28 cellular contexts compared by ENCODE assay signal in the genomic region with DNA sequence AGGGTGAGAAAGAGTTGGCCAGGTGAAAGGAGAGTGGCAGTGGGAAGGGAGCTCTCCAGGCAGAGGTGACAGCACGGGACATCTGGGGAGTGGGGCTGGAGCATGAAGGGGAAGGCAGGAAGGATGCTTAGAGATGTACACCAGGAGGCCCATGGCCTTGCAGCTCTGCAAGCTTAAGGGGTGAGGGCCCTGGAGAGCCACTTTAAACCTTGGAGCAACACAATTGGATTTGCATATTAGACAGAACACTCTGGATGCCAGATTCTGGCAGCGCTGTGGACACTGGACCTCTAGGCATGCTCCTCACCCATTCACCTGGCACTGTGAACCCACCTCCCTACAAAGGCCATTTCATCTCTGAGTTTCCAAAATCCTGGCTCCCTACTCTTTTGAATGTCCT.
"Had no signal": no experiment of that assay in that cellular context is flagged by ENCODE, and none has a peak within 500 bp of the region (broad histone marks: within the 10 kb centered on the region; RNA-seq: fewer than 3 reads in every experiment).

No MANE protein-coding gene starts in this region.

- H3K9me3 Mint-ChIP-seq: natural killer cell treated with Interleukin-12 subunit alpha and Interleukin-12 subunit beta and Interleukin-15 and Interleukin-18, amount 100 ng/mL, for 72 hours; neural progenitor cell; stimulated activated effector memory CD8-positive, alpha-beta T cell treated with anti-CD3 and anti-CD28 coated beads, Interleukin-12 subunit alpha, Interleukin-12 subunit beta, amount 100 ng/mL, for 72 hours had no signal

- H3K4me1 ChIP-seq: prostate gland had no signal

- FAIRE-seq: colon, endometrium, islet of Langerhans had no signal

- H3K27ac Mint-ChIP-seq: natural killer cell treated with Interleukin-12 subunit alpha and Interleukin-12 subunit beta and Interleukin-15 and Interleukin-18, amount 100 ng/mL, for 72 hours; neural progenitor cell; stimulated activated effector memory CD8-positive, alpha-beta T cell treated with anti-CD3 and anti-CD28 coated beads, Interleukin-12 subunit alpha, Interleukin-12 subunit beta, amount 100 ng/mL, for 72 hours had no signal

- H2AFZ ChIP-seq: neural progenitor cell, parathyroid adenoma had no signal

- H3K27me3 ChIP-seq: right atrium auricular region, thyroid gland, vagina had no signal

- H3K4me2 ChIP-seq: neural progenitor cell had no signal

- DNase-seq: dermis blood vessel endothelial cell; effector memory CD4-positive, alpha-beta T cell; erythroblast; esophagus squamous epithelium; foreskin melanocyte; glutamatergic neuron; heart right ventricle; hippocampal formation; kidney glomerular epithelial cell; left ventricle myocardium superior; lower lobe of right lung; sigmoid colon; stimulated activated CD4-positive, alpha-beta T cell treated with anti-CD3 and anti-CD28 coated beads, Interleukin-2, amount 100 ng/mL, for 24 hours; stimulated activated CD4-positive, alpha-beta T cell treated with anti-CD3 and anti-CD28 coated beads, Interleukin-4, amount 100 ng/mL, for 24 hours; stimulated activated naive CD4-positive, alpha-beta T cell treated with Interleukin-2 at 50 U/mL for 16 hours; stomach; thyroid gland; trophoblast cell had no signal

- H3K4me3 Mint-ChIP-seq: natural killer cell treated with Interleukin-12 subunit alpha and Interleukin-12 subunit beta and Interleukin-15 and Interleukin-18, amount 100 ng/mL, for 72 hours; neural progenitor cell; stimulated activated effector memory CD8-positive, alpha-beta T cell treated with anti-CD3 and anti-CD28 coated beads, Interleukin-12 subunit alpha, Interleukin-12 subunit beta, amount 100 ng/mL, for 72 hours had no signal

- H3K9me3 ChIP-seq: esophagus squamous epithelium, heart right ventricle, lower lobe of right lung, prostate gland, right atrium auricular region, sigmoid colon, stomach, thyroid gland, vagina had no signal

- ATAC-seq: heart right ventricle; left ventricle myocardium superior; lower lobe of right lung; natural killer cell treated with Interleukin-12 subunit alpha and Interleukin-12 subunit beta and Interleukin-15 and Interleukin-18, amount 100 ng/mL, for 72 hours; stimulated activated effector memory CD8-positive, alpha-beta T cell treated with anti-CD3 and anti-CD28 coated beads, Interleukin-12 subunit alpha, Interleukin-12 subunit beta, amount 100 ng/mL, for 72 hours had no signal

- H3K27ac ChIP-seq: esophagus squamous epithelium, heart right ventricle, lower lobe of right lung, neural progenitor cell, parathyroid adenoma, prostate gland, right atrium auricular region, sigmoid colon, stomach, thyroid gland, vagina had no signal

- H3K36me3 ChIP-seq: esophagus squamous epithelium, heart right ventricle, lower lobe of right lung, neural progenitor cell, prostate gland, right atrium auricular region, sigmoid colon, stomach, thyroid gland, vagina had no signal

- H3K4me3 ChIP-seq: esophagus squamous epithelium, heart right ventricle, lower lobe of right lung, neural progenitor cell, prostate gland, right atrium auricular region, sigmoid colon, stomach, thyroid gland, vagina had no signal

- H3K9ac ChIP-seq: neural progenitor cell, parathyroid adenoma had no signal
